ENCODE assay signal across 1 cellular context in genomic region chr16:84648595-84649510, GRCh38.
TF ChIP-seq lines count a peak whose summit lies in the region.

No MANE protein-coding gene starts in this region.

TF ChIP-seq in SK-N-SH, 30 proteins besides CTCF, POLR2A, EP300 and RAD21 (continued from another document):
- TF ChIP-seq PBX3 (IDR thresholded peaks at IDR 0.05), result no peak
- no peak for TF ChIP-seq REST (IDR thresholded peaks at IDR 0.05; ENCODE audit: low read depth, low read length)
- no peak for TF ChIP-seq IRF3 (IDR thresholded peaks at IDR 0.05; ENCODE audit: low read depth, low read length)
- no peak for TF ChIP-seq TEAD4 (IDR thresholded peaks at IDR 0.05; ENCODE audit: borderline replicate concordance, insufficient read depth)
- no peak for TF ChIP-seq SMC3 (IDR thresholded peaks at IDR 0.05; ENCODE audit: low read depth, low read length)
- TF ChIP-seq MAX (IDR thresholded peaks at IDR 0.05; ENCODE audit: low read depth), result no peak
- no peak for TF ChIP-seq JUND (IDR thresholded peaks at IDR 0.05)
- no peak for TF ChIP-seq RFX5 (IDR thresholded peaks at IDR 0.05; ENCODE audit: low read length)
